8 cellular contexts compared by ENCODE assay signal in genomic region chr4:2462218-2462991, GRCh38. TPM values are rescaled to one million over a fixed set of nuclear protein-coding genes. Genes with fewer than 3 reads are reported as not detected.
DNase-seq lines count a peak whose midpoint lies in the region; ATAC-seq and TF ChIP-seq lines count a peak whose summit lies in the region.

No MANE protein-coding gene starts in this region.

- H3K4me3 Mint-ChIP-seq in chondrocyte (ENCODE audit: unreplicated experiment): peak overlapping the region; percentile 67

- H3K27ac Mint-ChIP-seq in chondrocyte (ENCODE audit: unreplicated experiment): no peak overlapping the region

- ATAC-seq in HG02610 (IDR thresholded peaks at IDR 0.05; ENCODE audit: unreplicated experiment): peak; percentile 79
- ATAC-seq in HG02884 (IDR thresholded peaks at IDR 0.05; ENCODE audit: unreplicated experiment): no peak

- DNase-seq in GM13977 (ENCODE audit: low spot score) (peak; percentile 90), NCI-H1105 (lab: John Stamatoyannopoulos, UW) (peak; percentile 29), chondrocyte (ENCODE audit: low spot score) (no peak), kidney tubule cell (ENCODE audit: low spot score) (peak; percentile 68)
- peak; percentile 36 to 50 for DNase-seq in activated CD4-positive, alpha-beta T cell treated with anti-CD3 and anti-CD28 coated beads for 24 hours (ENCODE audit: low read depth in 2 of 2)
- DNase-seq in stimulated activated CD4-positive, alpha-beta T cell treated with anti-CD3 and anti-CD28 coated beads, Interleukin-15, amount 100 ng/mL, for 48 hours (ENCODE audit: low read depth in 2 of 2): peak; percentile 17 to 53

- TF ChIP-seq CTCF in GM13977 (IDR thresholded peaks at IDR 0.05; ENCODE audit: extremely low read depth, insufficient read depth, missing control alignments) (peak; percentile 57), chondrocyte (IDR thresholded peaks at IDR 0.05) (peak; percentile 81)

- H3K9me3 Mint-ChIP-seq in chondrocyte (ENCODE audit: low read depth): no peaks in the 10 kb centered on the region

- H3K27me3 Mint-ChIP-seq in chondrocyte (ENCODE audit: low read depth): no peaks in the 10 kb centered on the region

- in situ Hi-C loops in GM13977 (cut with MboI; ENCODE audit: low pct_unique_long_range_greater_than_20kb, low sequenced_read_pairs, unreplicated experiment): no loop called here

- peaks cover 12% of the 10 kb centered on the region for H3K4me1 Mint-ChIP-seq in chondrocyte (ENCODE audit: low read depth)

- H3K36me3 Mint-ChIP-seq in chondrocyte (ENCODE audit: low read depth): no peaks in the 10 kb centered on the region

RNA-seq across cellular contexts. Expression of gene RNF4, which starts 6.5 kb away (rescaled TPM):
- 53.6 to 56.3 TPM (median 54.0 TPM) in 3 replicates for total RNA-seq in chondrocyte

RNA-seq across cellular contexts. Expression of gene CFAP99, which starts 43.6 kb away (rescaled TPM):
- total RNA-seq in chondrocyte: not detected in 3 replicates

RNA-seq across cellular contexts. Expression of gene ZFYVE28, which starts 44.0 kb away (rescaled TPM):
- total RNA-seq in chondrocyte: 1.3 to 3.3 TPM (median 2.8 TPM) in 3 replicates
